ENCODE assay signal across 8 cellular contexts in the genomic region with DNA sequence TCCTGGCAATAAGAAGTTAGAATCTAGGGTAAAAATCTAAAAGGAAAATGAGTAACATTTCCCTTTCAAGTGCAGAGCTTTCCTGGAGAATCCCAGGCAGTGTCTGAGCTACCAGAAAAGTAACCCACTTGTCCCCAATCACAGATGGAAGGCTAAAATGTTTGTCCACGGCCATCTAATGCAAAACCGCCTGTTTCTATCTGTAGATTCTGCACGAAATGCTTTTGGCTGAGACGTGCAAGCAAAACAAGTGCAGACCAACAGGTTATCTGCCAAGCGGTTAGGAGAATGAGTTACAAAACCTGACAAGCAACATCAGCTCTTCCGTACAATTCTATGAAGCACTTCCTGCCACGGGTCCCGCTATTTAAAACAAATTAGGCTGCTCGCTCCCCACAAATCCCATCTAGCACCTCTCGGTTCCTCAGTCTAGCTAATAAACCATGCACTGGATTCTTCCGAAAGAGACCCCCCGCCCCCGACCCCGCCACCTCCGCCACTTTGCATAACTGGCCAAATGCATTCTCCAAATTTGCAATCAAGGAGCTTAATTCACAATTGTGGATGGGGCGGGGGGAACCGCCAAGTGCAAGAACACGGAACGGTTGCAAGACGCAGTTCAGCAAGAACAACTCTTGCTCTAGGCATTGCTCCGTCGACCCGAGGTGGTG. TPM values are rescaled to one million over a fixed set of nuclear protein-coding genes. Genes with fewer than 3 reads are reported as not detected.
DNase-seq lines count a peak whose midpoint lies in the region; ATAC-seq and TF ChIP-seq lines count a peak whose summit lies in the region.

No MANE protein-coding gene starts in this region.

- H3K9me3 ChIP-seq in PC-9 (ENCODE audit: insufficient read depth, low read depth) (no peaks in the 10 kb centered on the region), breast epithelium (no peaks in the 10 kb centered on the region), right lobe of liver (no peaks in the 10 kb centered on the region), testis (no peaks in the 10 kb centered on the region)

- BruUV-seq in PC-9 (replicated peaks; lab: Mats Ljungman, UMichigan): no TSS peak

- peak overlapping the region; percentile 98 for H2AFZ ChIP-seq in PC-9

- peaks cover 13% of the 10 kb centered on the region; the same call in 1 of the 2 replicates for H3F3A ChIP-seq in PC-9 (ENCODE audit: insufficient read depth, low read depth)

- peaks cover 64% of the 10 kb centered on the region for H3K79me2 ChIP-seq in PC-9 (ENCODE audit: low read depth)

- TF ChIP-seq CTCF in PC-9 (conservative IDR thresholded peaks at IDR 0.05): no peak
- no peak for TF ChIP-seq CTCF in breast epithelium (IDR thresholded peaks at IDR 0.05)
- TF ChIP-seq CTCF in right lobe of liver (IDR thresholded peaks at IDR 0.05): no peak
- no peak for TF ChIP-seq CTCF in testis (IDR thresholded peaks at IDR 0.05)

- ATAC-seq in HG03045 (IDR thresholded peaks at IDR 0.05; ENCODE audit: unreplicated experiment) (peak; percentile 11), right lobe of liver (peak; percentile 14 to 33 (median 26))

- H3K4me3 ChIP-seq in PC-9: peak overlapping the region; percentile 73
- H3K4me3 ChIP-seq in breast epithelium: peak overlapping the region; percentile 85 to 99 (median 96)
- peak overlapping the region; percentile 73 to 92 (median 89) for H3K4me3 ChIP-seq in right lobe of liver
- peak overlapping the region; percentile 96 to 99 for H3K4me3 ChIP-seq in testis

- H3K36me3 ChIP-seq in PC-9 (ENCODE audit: low read depth): no peaks in the 10 kb centered on the region
- H3K36me3 ChIP-seq in breast epithelium: no peaks in the 10 kb centered on the region
- H3K36me3 ChIP-seq in right lobe of liver: no peaks in the 10 kb centered on the region
- no peaks in the 10 kb centered on the region for H3K36me3 ChIP-seq in testis (ENCODE audit: low read depth, missing control alignments)

- peaks cover 20% of the 10 kb centered on the region for H3K4me1 ChIP-seq in PC-9 (replicated peaks; ENCODE audit: insufficient read depth)
- no peaks in the 10 kb centered on the region for H3K4me1 ChIP-seq in breast epithelium
- peaks cover 0 to 26% (median 11%) of the 10 kb centered on the region in 4 donors for H3K4me1 ChIP-seq in right lobe of liver
- H3K4me1 ChIP-seq in testis: peaks cover 29% of the 10 kb centered on the region

- TF ChIP-seq POLR2A in breast epithelium (IDR thresholded peaks at IDR 0.05) (no peak), right lobe of liver (IDR thresholded peaks at IDR 0.05) (no peak), testis (IDR thresholded peaks at IDR 0.05) (no peak)

- WGBS in right lobe of liver (ENCODE audit: insufficient coverage, low coverage, low lambda C conversion rate, missing lambda C conversion rate): under 1% methylated on average over 22 of the region's 23 CpGs
- 1% methylated on average over 22 to 23 of the region's 23 CpGs for WGBS in testis, 2 donors

- intact Hi-C loops in PC-9 (cut with micrococcal nuclease; ENCODE audit: unreplicated experiment): loop anchor here (1.0 to 2.0 kb wide), 2 partner anchors 21 to 53 kb away; no protein-coding TSS in a partner anchor
- intact Hi-C loops in breast epithelium (cut with DNase I; ENCODE audit: low total_unique reads): no loop called here
- intact Hi-C loops in right lobe of liver (cut with DNase I): no loop called here
- intact Hi-C loops in testis (cut with DNase I; ENCODE audit: low total_unique reads): no loop called here

- H3K27me3 ChIP-seq in PC-9 (ENCODE audit: insufficient read depth, low read depth) (no peaks in the 10 kb centered on the region), breast epithelium (no peaks in the 10 kb centered on the region), right lobe of liver (no peaks in the 10 kb centered on the region), testis (no peaks in the 10 kb centered on the region)

- peak overlapping the region; percentile 89 for H3K4me2 ChIP-seq in PC-9

- POLR2A ChIA-PET in PC-9 (lab: Charles Lee; ENCODE audit: unreplicated experiment): interaction anchor here (0.7 to 0.9 kb wide), 3 partner anchors 12 to 45 kb away, joined by 3 to 6 read pairs (median 5); no protein-coding TSS in a partner anchor

- peak; percentile 5 for DNase-seq in stimulated activated CD8-positive, alpha-beta memory T cell treated with anti-CD3 and anti-CD28 coated beads, Interleukin-15, amount 100 ng/mL, for 1 hour (ENCODE audit: low read depth)
- no peak for DNase-seq in stimulated activated CD8-positive, alpha-beta memory T cell treated with anti-CD3 and anti-CD28 coated beads, Interleukin-4, amount 100 ng/mL, for 48 hours
- peak; percentile 28 to 63 for DNase-seq in PC-9
- DNase-seq in breast epithelium (ENCODE audit: low spot score in 2 of 2): no peak
- no peak for DNase-seq in right lobe of liver
- peak; percentile 40 for DNase-seq in testis
- DNase-seq in T1000 (lab: John Stamatoyannopoulos, UW): no peak

- no peaks in the 10 kb centered on the region for H3K9me2 ChIP-seq in PC-9 (ENCODE audit: insufficient read depth)

- CTCF ChIA-PET in PC-9 (lab: Charles Lee): interaction anchor here (0.5 to 1.5 kb wide), 3 partner anchors 20 to 175 kb away, joined by 4 to 10 read pairs (median 7); no protein-coding TSS in a partner anchor

- peak overlapping the region; percentile 54 for H3K27ac ChIP-seq in PC-9
- peak overlapping the region; percentile 97 to 99 for H3K27ac ChIP-seq in breast epithelium
- H3K27ac ChIP-seq in right lobe of liver: peak overlapping the region; percentile 96 to 99 (median 98)
- H3K27ac ChIP-seq in testis: peak overlapping the region; percentile 100

- peaks cover 21% of the 10 kb centered on the region for H4K20me1 ChIP-seq in PC-9 (ENCODE audit: insufficient read depth)

RNA-seq across cellular contexts. Expression of a gene that starts 1.4 kb away (rescaled TPM):
- total RNA-seq in PC-9 (2021): 71.3 and 108 TPM in 2 replicates
- 100 to 1,000 TPM; 245 to 427 (median 272) TPM for total RNA-seq in breast epithelium
- total RNA-seq in right lobe of liver: 100 to 1,000 TPM in 1 of 6 experiments, 10 to 100 TPM in 5; 48.5 to 117 (median 55.7) TPM
- 100 to 1,000 TPM; 206 to 214 TPM for total RNA-seq in testis
- 190 TPM for polyA plus RNA-seq in testis (ENCODE audit: insufficient read depth, low read depth, low replicate concordance)

Comparison
In these comparisons a context has a peak if more than half of its experiments do, and no peak if none do; other contexts are left out.
1. DNase-seq: peak in stimulated activated CD8-positive, alpha-beta memory T cell treated with anti-CD3 and anti-CD28 coated beads, Interleukin-15, amount 100 ng/mL, for 1 hour (single experiment), PC-9 (2 of 2) and testis (single experiment); none in stimulated activated CD8-positive, alpha-beta memory T cell treated with anti-CD3 and anti-CD28 coated beads, Interleukin-4, amount 100 ng/mL, for 48 hours (single experiment), breast epithelium (0 of 2), right lobe of liver (0 of 3) and T1000 (single experiment).
2. Peak in every context shown above with its lines, with median percentiles within 50 percentile points of each other: H3K27ac ChIP-seq and H3K4me3 ChIP-seq.